8 cellular contexts compared by ENCODE assay signal in genomic region chr20:14142171-14142570, GRCh38.
DNase-seq lines count a peak whose midpoint lies in the region; ATAC-seq and TF ChIP-seq lines count a peak whose summit lies in the region.

No MANE protein-coding gene starts in this region.

- CTCF ChIA-PET in WTC11 (lab: Charles Lee) = interaction anchor here (0.5 to 2.7 kb wide), 8 partner anchors 52 to 1371 kb away, joined by 3 to 21 read pairs (median 4); partner anchors contain the start of gene FLRT3

- peaks cover 5% of the 10 kb centered on the region for H3K4me1 Mint-ChIP-seq in WTC11

- H3K27ac Mint-ChIP-seq in WTC11 = no peak overlapping the region

- TF ChIP-seq CTCF in WTC11 (IDR thresholded peaks at IDR 0.05) (peak; percentile 30; the same call in 1 of the 2 replicates), stomach (IDR thresholded peaks at IDR 0.05) (peak in 5 of 7 experiments; percentile 37 to 45 (median 40))

- no peak for TF ChIP-seq POLR2A in stomach (IDR thresholded peaks at IDR 0.05)

- no peaks in the 10 kb centered on the region for H3K36me3 ChIP-seq in stomach

- H3K27me3 Mint-ChIP-seq in WTC11 (ENCODE audit: low read depth) = no peaks in the 10 kb centered on the region

- H3K36me3 Mint-ChIP-seq in WTC11 = no peaks in the 10 kb centered on the region

- peak; percentile 96 for ATAC-seq in WTC11

- peaks cover 0 to 23% (median 7%) of the 10 kb centered on the region in 4 donors for H3K4me1 ChIP-seq in stomach

- H3K27ac ChIP-seq in stomach = no peak overlapping the region

- H3K9me3 ChIP-seq in stomach = no peaks in the 10 kb centered on the region

- no peaks in the 10 kb centered on the region for H3K27me3 ChIP-seq in stomach

- no peak overlapping the region for H3K4me3 ChIP-seq in stomach

- POLR2A ChIA-PET in WTC11 (lab: Charles Lee) = no interaction called here

- WGBS in stomach, 5 donors = 14 to 28% (median 21%) methylated on average over 5 of the region's 5 CpGs

- H3K4me3 Mint-ChIP-seq in WTC11 = no peak overlapping the region

- intact Hi-C loops in stomach (cut with DNase I; ENCODE audit: low total_unique reads) = no loop called here

- DNase-seq in DMS79 treated with DMSO at 0.1 percent for 48 hours (lab: John Stamatoyannopoulos, UW) = peak; percentile 5
- DNase-seq in DMS79 (lab: John Stamatoyannopoulos, UW) = no peak
- DNase-seq in NCI-H1436 treated with DMSO at 0.1 percent for 48 hours (lab: John Stamatoyannopoulos, UW) = peak; percentile 23
- peak; percentile 67 for DNase-seq in WTC11 (ENCODE audit: low spot score)
- DNase-seq in hepatic stellate cell (ENCODE audit: low spot score) = peak; percentile 11
- DNase-seq in stomach = peak; percentile 47
- DNase-seq in stimulated activated CD4-positive, alpha-beta T cell treated with anti-CD3 and anti-CD28 coated beads, Interleukin-4, amount 100 ng/mL, for 4 hours = no peak
- DNase-seq in activated CD8-positive, alpha-beta memory T cell treated with anti-CD3 and anti-CD28 coated beads, Interleukin-2, amount 50 U/mL, for 48 hours = no peak

- H3K9me3 Mint-ChIP-seq in WTC11 = no peaks in the 10 kb centered on the region

- no peak for TF ChIP-seq EP300 in stomach (IDR thresholded peaks at IDR 0.05)

TF ChIP-seq in WTC11, 78 proteins besides CTCF, POLR2A, EP300 and RAD21:
- TF ChIP-seq ZNF121 (CRISPR knock-in tag; IDR thresholded peaks at IDR 0.05) (peak; percentile 77), GRHL2 (CRISPR knock-in tag; IDR thresholded peaks at IDR 0.05; ENCODE audit: insufficient replicate concordance, severe bottlenecking) (no peak)

Comparison
In these comparisons a context has a peak if more than half of its experiments do, and no peak if none do; other contexts are left out.
1. DNase-seq: peak in DMS79 treated with DMSO at 0.1 percent for 48 hours (single experiment), NCI-H1436 treated with DMSO at 0.1 percent for 48 hours (single experiment), WTC11 (single experiment), hepatic stellate cell (single experiment) and stomach (single experiment); none in DMS79 (single experiment), stimulated activated CD4-positive, alpha-beta T cell treated with anti-CD3 and anti-CD28 coated beads, Interleukin-4, amount 100 ng/mL, for 4 hours (0 of 2) and activated CD8-positive, alpha-beta memory T cell treated with anti-CD3 and anti-CD28 coated beads, Interleukin-2, amount 50 U/mL, for 48 hours (single experiment).